8 cellular contexts compared by ENCODE assay signal in the genomic region with DNA sequence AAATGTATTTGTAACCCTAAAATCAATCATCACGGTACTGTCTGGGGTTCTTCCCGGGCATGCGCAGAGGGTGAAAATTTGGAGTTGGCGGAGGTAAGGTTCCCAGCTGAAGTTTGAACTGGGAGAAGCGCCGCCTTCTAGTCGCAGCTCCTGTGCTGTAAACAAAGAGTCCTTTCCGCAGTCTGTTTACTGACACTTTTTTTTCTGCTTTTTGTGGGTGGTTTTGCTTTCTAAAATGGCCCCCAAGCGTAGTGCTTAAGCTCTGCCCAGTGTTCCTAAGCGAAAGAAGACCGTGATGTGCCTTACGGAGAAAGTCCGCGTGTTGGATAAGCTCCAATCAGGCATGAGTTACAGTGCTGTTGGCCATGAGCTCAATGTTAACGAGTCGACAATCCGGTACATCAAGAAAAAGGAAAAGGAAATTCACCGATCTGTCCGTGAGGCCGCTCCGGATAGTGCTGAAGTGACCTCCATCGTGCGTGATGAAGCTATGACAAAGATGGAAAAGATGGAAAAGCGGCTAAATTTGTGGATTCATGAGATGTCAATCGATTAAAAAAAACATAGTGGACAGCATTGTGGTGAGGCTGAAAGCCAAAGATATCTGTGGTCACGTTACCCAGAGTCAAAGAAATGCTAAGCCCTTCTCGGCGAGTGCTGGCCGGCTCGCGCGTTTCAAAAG. TPM values are rescaled to one million over a fixed set of nuclear protein-coding genes. Genes with fewer than 3 reads are reported as not detected.
DNase-seq lines count a peak whose midpoint lies in the region; ATAC-seq and TF ChIP-seq lines count a peak whose summit lies in the region.

No MANE protein-coding gene starts in this region.

- H3K27ac ChIP-seq in CD8-positive, alpha-beta memory T cell (ENCODE audit: low read depth, low read length): peak overlapping the region; percentile 98
- H3K27ac ChIP-seq in fibroblast of lung (ENCODE audit: insufficient read depth, low read length) (peak overlapping the region; percentile 97), aorta (ENCODE audit: low read depth in 1 of 2, low read length in 2 of 2) (peak overlapping the region; percentile 73 to 96)
- peak overlapping the region; percentile 94 for H3K27ac ChIP-seq in naive thymus-derived CD4-positive, alpha-beta T cell (ENCODE audit: low read depth, low read length)

- no peaks in the 10 kb centered on the region for H3K36me3 ChIP-seq in CD8-positive, alpha-beta memory T cell (ENCODE audit: insufficient read depth, low read length)
- H3K36me3 ChIP-seq in fibroblast of lung (ENCODE audit: control insufficient read depth, insufficient read depth, low read length): no peaks in the 10 kb centered on the region
- peaks cover 0 to 6% (median 0%) of the 10 kb centered on the region in 3 experiments for H3K36me3 ChIP-seq in naive thymus-derived CD4-positive, alpha-beta T cell (ENCODE audit: control insufficient read depth in 2 of 3, insufficient read depth in 3 of 3, low read length in 3 of 3)
- H3K36me3 ChIP-seq in aorta (ENCODE audit: control insufficient read depth in 1 of 2, insufficient read depth in 2 of 2, low read length in 1 of 2): no peaks in the 10 kb centered on the region

- H3K4me1 ChIP-seq in CD8-positive, alpha-beta memory T cell (ENCODE audit: insufficient read depth, low read length): peaks cover 12% of the 10 kb centered on the region
- peaks cover 4% of the 10 kb centered on the region for H3K4me1 ChIP-seq in fibroblast of lung (ENCODE audit: control insufficient read depth, extremely low read depth, insufficient read depth, low read length)
- peaks cover 5 to 9% of the 10 kb centered on the region in 2 donors for H3K4me1 ChIP-seq in naive thymus-derived CD4-positive, alpha-beta T cell (ENCODE audit: control insufficient read depth in 2 of 2, insufficient read depth in 2 of 2, low read length in 2 of 2)
- H3K4me1 ChIP-seq in aorta (ENCODE audit: control insufficient read depth in 1 of 2, insufficient read depth in 2 of 2, low read length in 2 of 2): peaks cover 0 to 3% of the 10 kb centered on the region in 2 donors

- CTCF ChIA-PET in CD8-positive, alpha-beta memory T cell (lab: Charles Lee): interaction anchor here (0.7 to 2.7 kb wide), 15 partner anchors 9 to 234 kb away, joined by 3 to 37 read pairs (median 4); partner anchors contain the start of genes ADAT1, KARS1, TERF2IP and TMEM170A
- CTCF ChIA-PET in activated B cell treated with CpG ODN at 0.5 μM for 24 hours (lab: Charles Lee): interaction anchor here (1.0 to 2.1 kb wide), 2 partner anchors 31 to 84 kb away, joined by 4 to 8 read pairs; no protein-coding TSS in a partner anchor
- CTCF ChIA-PET in naive thymus-derived CD4-positive, alpha-beta T cell (lab: Charles Lee): interaction anchor here (0.8 to 1.5 kb wide), 8 partner anchors 14 to 83 kb away, joined by 3 to 9 read pairs (median 4); partner anchors contain the start of gene TMEM170A

- peaks cover 20% of the 10 kb centered on the region for H3K79me2 ChIP-seq in fibroblast of lung (ENCODE audit: control insufficient read depth, insufficient read depth, low read length)

- H4K20me1 ChIP-seq in fibroblast of lung (ENCODE audit: control insufficient read depth, extremely low read depth, insufficient read depth, low read length): no peaks in the 10 kb centered on the region

- intact Hi-C loops in activated B cell treated with CpG ODN at 0.5 μM for 24 hours (cut with micrococcal nuclease) (loop anchor here (1.0 to 10.0 kb wide), 11 partner anchors 30 to 1138 kb away; partner anchors contain the start of genes ADAT1, GABARAPL2, GLG1 and KARS1), aorta (cut with DNase I) (loop anchor here in 1 of 2 donors (2.0 kb wide), 1 partner anchor 31 kb away; the partner anchor contains the start of gene TMEM170A)
- intact Hi-C loops in naive thymus-derived CD4-positive, alpha-beta T cell (cut with micrococcal nuclease): loop anchor here (1.0 to 10.0 kb wide), 15 partner anchors 30 to 1756 kb away; partner anchors contain the start of genes ADAT1 (in 2 of the 2), GABARAPL2 (in 2 of the 2), GLG1 (in 2 of the 2) and KARS1 (in 2 of the 2)

- H3K4me3 ChIP-seq in CD8-positive, alpha-beta memory T cell (ENCODE audit: low read length): peak overlapping the region; percentile 93
- H3K4me3 ChIP-seq in fibroblast of lung (replicated peaks in 1 of 4; ENCODE audit: control extremely low read depth in 1 of 4, insufficient read depth in 1 of 4, low read depth in 3 of 4, low read length in 4 of 4) (peak overlapping the region; percentile 83 to 96 (median 88)), aorta (ENCODE audit: low read length in 2 of 2) (peak overlapping the region; percentile 77 to 90)
- peak overlapping the region; percentile 92 for H3K4me3 ChIP-seq in naive thymus-derived CD4-positive, alpha-beta T cell (ENCODE audit: low read length)

- H3K27me3 ChIP-seq in CD8-positive, alpha-beta memory T cell (ENCODE audit: insufficient read depth, low read length, poor library complexity, severe bottlenecking): no peaks in the 10 kb centered on the region
- H3K27me3 ChIP-seq in fibroblast of lung (ENCODE audit: control insufficient read depth, insufficient read depth, low read length): no peaks in the 10 kb centered on the region
- no peaks in the 10 kb centered on the region for H3K27me3 ChIP-seq in naive thymus-derived CD4-positive, alpha-beta T cell (ENCODE audit: control insufficient read depth in 2 of 2, insufficient read depth in 2 of 2, low read length in 2 of 2)
- H3K27me3 ChIP-seq in aorta (ENCODE audit: control insufficient read depth in 1 of 2, insufficient read depth in 2 of 2, low read length in 1 of 2): no peaks in the 10 kb centered on the region

- no peak for TF ChIP-seq CTCF in activated B cell treated with CpG ODN at 0.5 μM for 24 hours (IDR thresholded peaks at IDR 0.05)
- no peak for TF ChIP-seq CTCF in fibroblast of lung (conservative IDR thresholded peaks at IDR 0.05 in 1 of 2, IDR thresholded peaks at IDR 0.05 in 1 of 2; ENCODE audit: low read depth in 1 of 2, low read length in 2 of 2)

- H3K4me3 Mint-ChIP-seq in CD8-positive, alpha-beta memory T cell: peak overlapping the region; percentile 86 to 93 (median 92)
- peak overlapping the region; percentile 91 for H3K4me3 Mint-ChIP-seq in activated B cell treated with CpG ODN at 0.5 μM for 24 hours
- H3K4me3 Mint-ChIP-seq in naive thymus-derived CD4-positive, alpha-beta T cell: peak overlapping the region; percentile 87 to 99 (median 94)

- peak overlapping the region; percentile 81 for H2AFZ ChIP-seq in fibroblast of lung (ENCODE audit: low read length)

- H3K36me3 Mint-ChIP-seq in CD8-positive, alpha-beta memory T cell: peaks cover 0 to 18% (median 0%) of the 10 kb centered on the region in 3 donors
- peaks cover 10% of the 10 kb centered on the region for H3K36me3 Mint-ChIP-seq in activated B cell treated with CpG ODN at 0.5 μM for 24 hours (ENCODE audit: low read depth)
- peaks cover 0 to 13% (median 3%) of the 10 kb centered on the region in 5 donors for H3K36me3 Mint-ChIP-seq in naive thymus-derived CD4-positive, alpha-beta T cell

- H3K9ac ChIP-seq in fibroblast of lung (ENCODE audit: insufficient read depth, low read length): peak overlapping the region; percentile 92

- peak overlapping the region; percentile 64 for H3K4me2 ChIP-seq in fibroblast of lung (ENCODE audit: extremely low read depth, insufficient read depth, low read length)

- ATAC-seq in GM18907 (IDR thresholded peaks at IDR 0.05; ENCODE audit: unreplicated experiment): peak; percentile 76
- peak; percentile 56 for ATAC-seq in HG03095 (IDR thresholded peaks at IDR 0.05; ENCODE audit: unreplicated experiment)
- ATAC-seq in activated B cell treated with CpG ODN at 0.5 μM for 24 hours (ENCODE audit: low read depth): peak; percentile 67
- ATAC-seq in naive thymus-derived CD4-positive, alpha-beta T cell: peak; percentile 83
- peak; percentile 83 for ATAC-seq in aorta (ENCODE audit: low FRiP score)

- POLR2A ChIA-PET in CD8-positive, alpha-beta memory T cell (lab: Charles Lee): interaction anchor here (0.6 to 2.5 kb wide), 9 partner anchors 11 to 1139 kb away, joined by 3 to 21 read pairs (median 5); partner anchors contain the start of genes ADAT1, GABARAPL2, KARS1 and TERF2IP
- POLR2A ChIA-PET in activated B cell treated with CpG ODN at 0.5 μM for 24 hours (lab: Charles Lee): interaction anchor here (0.5 to 2.6 kb wide), 15 partner anchors 9 to 767 kb away, joined by 3 to 36 read pairs (median 4); partner anchors contain the start of genes ADAT1, GABARAPL2, KARS1 and TERF2IP
- POLR2A ChIA-PET in naive thymus-derived CD4-positive, alpha-beta T cell (lab: Charles Lee): interaction anchor here (0.6 to 2.9 kb wide), 19 partner anchors 11 to 1758 kb away, joined by 3 to 25 read pairs (median 5); partner anchors contain the start of genes ADAT1, GABARAPL2, KARS1 and TERF2IP

- WGBS in aorta, 2 donors: 1 to 3% methylated on average over 32 of the region's 32 CpGs

- DNase-seq in CD8-positive, alpha-beta memory T cell: peak in 3 of 5 donors; percentile 68 to 87 (median 87)
- DNase-seq in NCI-H2171 treated with DMSO at 0.1 percent for 48 hours (lab: John Stamatoyannopoulos, UW) (peak; percentile 95), activated B cell treated with CpG ODN at 0.5 μM for 24 hours (no peak), fibroblast of lung (ENCODE audit: low read depth in 2 of 2) (peak; percentile 95 to 98), aorta (peak in 1 of 2 donors; percentile 69)
- peak in 2 of 9 donors; percentile 74 to 84 for DNase-seq in naive thymus-derived CD4-positive, alpha-beta T cell

- peak overlapping the region; percentile 93 to 99 (median 96) for H3K27ac Mint-ChIP-seq in CD8-positive, alpha-beta memory T cell
- peak overlapping the region; percentile 88 for H3K27ac Mint-ChIP-seq in activated B cell treated with CpG ODN at 0.5 μM for 24 hours
- peak overlapping the region; percentile 94 to 100 (median 97) for H3K27ac Mint-ChIP-seq in naive thymus-derived CD4-positive, alpha-beta T cell

- H3K4me1 Mint-ChIP-seq in CD8-positive, alpha-beta memory T cell: peaks cover 23 to 40% (median 37%) of the 10 kb centered on the region in 3 donors
- peaks cover 19% of the 10 kb centered on the region for H3K4me1 Mint-ChIP-seq in activated B cell treated with CpG ODN at 0.5 μM for 24 hours
- peaks cover 17 to 48% (median 37%) of the 10 kb centered on the region in 7 donors for H3K4me1 Mint-ChIP-seq in naive thymus-derived CD4-positive, alpha-beta T cell

- no peaks in the 10 kb centered on the region for H3K9me3 ChIP-seq in CD8-positive, alpha-beta memory T cell (ENCODE audit: low read length)
- H3K9me3 ChIP-seq in fibroblast of lung (ENCODE audit: control insufficient read depth, insufficient read depth, low read depth, low read length) (no peaks in the 10 kb centered on the region), aorta (ENCODE audit: control insufficient read depth, low read length) (no peaks in the 10 kb centered on the region)
- no peaks in the 10 kb centered on the region for H3K9me3 ChIP-seq in naive thymus-derived CD4-positive, alpha-beta T cell (ENCODE audit: control insufficient read depth in 2 of 3, low read length in 3 of 3)

- H3K9me3 Mint-ChIP-seq in CD8-positive, alpha-beta memory T cell: no peaks in the 10 kb centered on the region
- H3K9me3 Mint-ChIP-seq in activated B cell treated with CpG ODN at 0.5 μM for 24 hours: no peaks in the 10 kb centered on the region
- H3K9me3 Mint-ChIP-seq in naive thymus-derived CD4-positive, alpha-beta T cell: peaks cover 0 to 13% (median 0%) of the 10 kb centered on the region in 11 donors

- H3K27me3 Mint-ChIP-seq in CD8-positive, alpha-beta memory T cell: peaks cover 0 to 2% of the 10 kb centered on the region in 2 donors
- H3K27me3 Mint-ChIP-seq in activated B cell treated with CpG ODN at 0.5 μM for 24 hours: no peaks in the 10 kb centered on the region
- H3K27me3 Mint-ChIP-seq in naive thymus-derived CD4-positive, alpha-beta T cell: no peaks in the 10 kb centered on the region

RNA-seq across cellular contexts. Expression of gene CFDP1, which starts 0.6 kb away (rescaled TPM):
- 10 to 100 TPM; 34.2 to 39.1 TPM for total RNA-seq in CD8-positive, alpha-beta memory T cell
- 33.8 TPM for polyA plus RNA-seq in CD8-positive, alpha-beta memory T cell
- total RNA-seq in activated B cell treated with CpG ODN at 0.5 μM for 24 hours (27.7 and 32.0 TPM in 2 replicates), fibroblast of lung (47.9 and 59.8 TPM in 2 replicates), aorta (10 to 100 TPM; 55.9 to 59.1 TPM)
- polyA plus RNA-seq in fibroblast of lung (69.6 and 80.0 TPM in 2 replicates), aorta (100 to 1,000 TPM in 1 of 2 donors, 10 to 100 TPM in 1; 52.8 to 111 TPM)
- 71.6 and 79.4 TPM in 2 replicates for polyA plus RNA-seq in fibroblast of lung (2012)
- 10.1 and 14.2 TPM in 2 replicates for polyA minus RNA-seq in fibroblast of lung (ENCODE audit: low replicate concordance)
- 10 to 100 TPM; 34.9 to 41.4 (median 39.4) TPM for total RNA-seq in naive thymus-derived CD4-positive, alpha-beta T cell
- polyA plus RNA-seq in naive thymus-derived CD4-positive, alpha-beta T cell: 10 to 100 TPM; 36.6 to 42.1 TPM

RNA-seq across cellular contexts. Expression of gene TMEM170A, which starts 30.6 kb away (rescaled TPM):
- 10 to 100 TPM; 40.9 to 41.8 TPM for total RNA-seq in CD8-positive, alpha-beta memory T cell
- polyA plus RNA-seq in CD8-positive, alpha-beta memory T cell: 41.7 TPM
- total RNA-seq in activated B cell treated with CpG ODN at 0.5 μM for 24 hours (25.3 and 28.3 TPM in 2 replicates), fibroblast of lung (14.5 and 20.3 TPM in 2 replicates), aorta (10 to 100 TPM; 20.5 to 21.5 TPM)
- polyA plus RNA-seq in fibroblast of lung (10.3 and 12.3 TPM in 2 replicates), aorta (1 to 10 TPM; 4.2 to 5.6 TPM)
- 5.7 and 6.2 TPM in 2 replicates for polyA plus RNA-seq in fibroblast of lung (2012)
- 4.0 and 4.7 TPM in 2 replicates for polyA minus RNA-seq in fibroblast of lung (ENCODE audit: low replicate concordance)
- 10 to 100 TPM; 31.0 to 50.9 (median 46.6) TPM for total RNA-seq in naive thymus-derived CD4-positive, alpha-beta T cell
- 10 to 100 TPM; 33.4 to 34.7 TPM for polyA plus RNA-seq in naive thymus-derived CD4-positive, alpha-beta T cell
